ENCODE assay signal across 8 cellular contexts in the genomic region with DNA sequence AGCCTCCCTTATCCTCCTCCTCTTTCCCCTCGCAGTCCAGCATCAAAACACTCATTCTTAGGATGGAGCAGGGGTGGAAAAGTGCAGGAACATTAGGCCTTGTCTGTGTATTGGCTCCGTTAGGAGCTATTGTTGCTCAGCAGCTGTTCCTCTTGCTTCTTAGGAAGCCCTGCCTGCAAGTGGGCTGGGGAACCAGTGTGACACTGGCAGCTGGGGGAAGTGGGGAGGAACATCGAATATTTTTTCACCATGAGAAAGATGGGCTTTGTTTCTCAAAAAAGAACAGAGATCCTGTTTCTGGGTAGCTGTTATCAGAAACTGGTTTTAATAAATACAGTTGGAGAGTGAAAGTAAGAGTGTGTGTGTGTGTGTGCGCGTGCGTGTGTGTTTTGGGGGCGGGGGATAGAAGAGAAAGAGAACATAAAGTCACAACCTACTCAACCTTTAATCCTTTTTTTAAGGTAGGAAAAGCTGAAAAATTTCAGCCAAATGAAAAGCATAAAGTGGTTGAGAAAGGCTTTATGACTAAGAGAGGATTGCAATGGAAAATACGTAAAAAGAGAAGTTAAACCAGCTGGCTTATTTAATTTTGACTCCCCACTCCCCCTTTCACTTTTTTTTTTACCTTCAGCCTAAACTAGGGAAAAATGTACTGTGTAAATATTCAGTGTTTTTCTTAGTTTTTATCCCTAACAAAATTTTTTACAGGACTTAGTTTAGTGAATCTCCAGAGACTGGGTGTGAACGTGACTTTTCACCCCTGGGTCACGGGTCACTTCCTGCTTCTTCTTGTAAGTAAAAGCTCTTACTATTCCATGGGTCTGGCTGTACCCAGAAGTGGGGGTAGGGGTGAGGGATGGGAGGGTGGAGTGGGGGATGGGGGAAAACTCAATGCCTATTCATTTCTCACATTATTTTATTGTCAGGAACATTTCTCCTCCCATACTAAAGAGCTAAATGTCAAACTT.
DNase-seq lines count a peak whose midpoint lies in the region; TF ChIP-seq lines count a peak whose summit lies in the region.

No MANE protein-coding gene starts in this region.

- H3K27ac Mint-ChIP-seq in glutamatergic neuron (ENCODE audit: unreplicated experiment), result peak overlapping the region; percentile 91

- peak overlapping the region; percentile 28 for H3K4me3 Mint-ChIP-seq in glutamatergic neuron (ENCODE audit: unreplicated experiment)

- intact Hi-C loops in prostate gland (cut with DNase I), result no loop called here
- intact Hi-C loops in vagina (cut with DNase I), result loop anchor here (10.0 kb wide), 1 partner anchor 49 kb away; no protein-coding TSS in a partner anchor

- TF ChIP-seq POLR2A in prostate gland (IDR thresholded peaks at IDR 0.05) (no peak), vagina (IDR thresholded peaks at IDR 0.05) (no peak)

- H3K4me1 ChIP-seq in prostate gland (replicated peaks) (peaks cover 5% of the 10 kb centered on the region), vagina (peaks cover 62% of the 10 kb centered on the region)

- peaks cover 2% of the 10 kb centered on the region for H3K27me3 Mint-ChIP-seq in glutamatergic neuron (ENCODE audit: unreplicated experiment)

- no peak for TF ChIP-seq CTCF in glutamatergic neuron (IDR thresholded peaks at IDR 0.05; ENCODE audit: partially characterized antibody, unreplicated experiment)
- no peak for TF ChIP-seq CTCF in prostate gland (IDR thresholded peaks at IDR 0.05)
- TF ChIP-seq CTCF in vagina (IDR thresholded peaks at IDR 0.05), result no peak

- H3K27ac ChIP-seq in prostate gland, result peak overlapping the region; percentile 58 to 59
- peak overlapping the region; percentile 83 for H3K27ac ChIP-seq in vagina

- H3K9me3 Mint-ChIP-seq in glutamatergic neuron (ENCODE audit: unreplicated experiment), result peaks cover 4% of the 10 kb centered on the region

- H3K36me3 Mint-ChIP-seq in glutamatergic neuron (ENCODE audit: unreplicated experiment), result no peaks in the 10 kb centered on the region

- H3K9me3 ChIP-seq in prostate gland, result no peaks in the 10 kb centered on the region
- no peaks in the 10 kb centered on the region for H3K9me3 ChIP-seq in vagina

- H3K4me1 Mint-ChIP-seq in glutamatergic neuron (ENCODE audit: low read depth, unreplicated experiment), result peaks cover 32% of the 10 kb centered on the region

- H3K27me3 ChIP-seq in prostate gland (replicated peaks; ENCODE audit: insufficient read depth), result no peaks in the 10 kb centered on the region
- H3K27me3 ChIP-seq in vagina, result no peaks in the 10 kb centered on the region

- peak; percentile 7 for DNase-seq in NCI-H2029 (lab: John Stamatoyannopoulos, UW)
- DNase-seq in NCI-H2029 treated with DMSO at 0.1 percent for 48 hours (lab: John Stamatoyannopoulos, UW), result no peak
- DNase-seq in NCI-H1694 (lab: John Stamatoyannopoulos, UW), result peak; percentile 32
- peak; percentile 12 to 15 for DNase-seq in activated T-helper 1 cell treated with anti-CD3 and anti-CD28 coated beads, Interleukin-2, amount 50 U/mL, for 16 hours (ENCODE audit: low read depth in 1 of 2, low spot score in 1 of 2)
- DNase-seq in glutamatergic neuron, result peak; percentile 17
- DNase-seq in prostate gland (ENCODE audit: low spot score), result no peak
- peak in 1 of 2 donors; percentile 94 for DNase-seq in vagina (ENCODE audit: extremely low spot score in 2 of 2)
- no peak for DNase-seq in middle frontal gyrus (ENCODE audit: extremely low spot score, low spot score)

- WGBS in prostate gland, result 34% methylated on average over 10 of the region's 10 CpGs

- no peak overlapping the region for H3K4me3 ChIP-seq in prostate gland
- peak overlapping the region in 1 of 2 donors; percentile 20 for H3K4me3 ChIP-seq in vagina

- H3K36me3 ChIP-seq in prostate gland (no peaks in the 10 kb centered on the region), vagina (no peaks in the 10 kb centered on the region)

Comparison
In these comparisons a context has a peak if more than half of its experiments do, and no peak if none do; other contexts are left out.
1. DNase-seq: peak in NCI-H2029 (single experiment), NCI-H1694 (single experiment), activated T-helper 1 cell treated with anti-CD3 and anti-CD28 coated beads, Interleukin-2, amount 50 U/mL, for 16 hours (2 of 2) and glutamatergic neuron (single experiment); none in NCI-H2029 treated with DMSO at 0.1 percent for 48 hours (single experiment), prostate gland (single experiment) and middle frontal gyrus (single experiment).